In genomic region chr1:183911285-183911684, GRCh38 we compare ENCODE assay signal across 8 cellular contexts.
A peak's percentile ranks its signal among the peaks of the same experiment; 100 is the strongest.
DNase-seq lines count a peak whose midpoint lies in the region; ATAC-seq and TF ChIP-seq lines count a peak whose summit lies in the region.

No MANE protein-coding gene starts in this region.

- H3K79me2 ChIP-seq in osteoblast (ENCODE audit: insufficient read depth, low read length), result no peaks in the 10 kb centered on the region

- intact Hi-C loops in Caco-2 (cut with micrococcal nuclease; ENCODE audit: unreplicated experiment), result no loop called here

- no peaks in the 10 kb centered on the region for H3K27me3 ChIP-seq in BE2C
- no peaks in the 10 kb centered on the region for H3K27me3 ChIP-seq in Caco-2 (replicated peaks; ENCODE audit: control insufficient read depth, insufficient read depth, low read length)
- H3K27me3 ChIP-seq in osteoblast (ENCODE audit: insufficient read depth, low read length), result no peaks in the 10 kb centered on the region

- no peak overlapping the region for H3K27ac ChIP-seq in osteoblast (ENCODE audit: low read depth, low read length)

- H3K4me1 ChIP-seq in BE2C (peaks cover 7% of the 10 kb centered on the region), Caco-2 (peaks cover 7% of the 10 kb centered on the region), osteoblast (ENCODE audit: insufficient read depth, low read length) (peaks cover 30% of the 10 kb centered on the region)

- POLR2A ChIA-PET in Caco-2 (lab: Charles Lee), result no interaction called here

- no TSS peak for BruUV-seq in Caco-2 (replicated peaks; lab: Mats Ljungman, UMichigan)

- H3K36me3 Mint-ChIP-seq in Caco-2 (ENCODE audit: insufficient read depth, unreplicated experiment), result peaks cover 81% of the 10 kb centered on the region

- H3K4me2 ChIP-seq in osteoblast (ENCODE audit: insufficient read depth, low read length), result no peak overlapping the region

- H4K20me1 ChIP-seq in osteoblast (ENCODE audit: insufficient read depth, low read length), result no peaks in the 10 kb centered on the region

- peaks cover 9% of the 10 kb centered on the region for H3K4me1 Mint-ChIP-seq in Caco-2 (ENCODE audit: low read depth, unreplicated experiment)

- H3K36me3 ChIP-seq in BE2C, result peaks cover 6% of the 10 kb centered on the region; the same call in 1 of the 2 replicates
- H3K36me3 ChIP-seq in Caco-2 (ENCODE audit: control insufficient read depth, insufficient read depth, low read length), result peaks cover 3% of the 10 kb centered on the region; the same call in 1 of the 2 replicates
- H3K36me3 ChIP-seq in osteoblast (ENCODE audit: insufficient read depth, low read length), result peaks cover 10% of the 10 kb centered on the region

- H3K4me3 ChIP-seq in BE2C (ENCODE audit: low read depth, low read length) (no peak overlapping the region), Caco-2 (ENCODE audit: low read depth, low read length) (no peak overlapping the region), osteoblast (ENCODE audit: insufficient read depth, low read length) (no peak overlapping the region)

- DNase-seq in KBM-7 (peak; percentile 36), medulla oblongata (ENCODE audit: extremely low spot score) (peak; percentile 57), BE2C (no peak), Caco-2 (no peak), osteoblast (ENCODE audit: insufficient read length, low spot score, missing footprints) (no peak), anterior cingulate cortex (lab: John Stamatoyannopoulos, UW) (no peak)

- H3K4me3 Mint-ChIP-seq in Caco-2 (ENCODE audit: unreplicated experiment), result no peak overlapping the region

- no peak overlapping the region for H2AFZ ChIP-seq in osteoblast (ENCODE audit: low read length)

- CTCF ChIA-PET in Caco-2 (lab: Charles Lee), result no interaction called here

- no peaks in the 10 kb centered on the region for H3K9me3 Mint-ChIP-seq in Caco-2 (ENCODE audit: unreplicated experiment)

- no peaks in the 10 kb centered on the region for H3K27me3 Mint-ChIP-seq in Caco-2 (ENCODE audit: insufficient read depth, unreplicated experiment)

- in situ Hi-C loops in KBM-7 (cut with MboI; ENCODE audit: low pct_unique_long_range_greater_than_20kb, low sequenced_read_pairs), result loop anchor here (25.0 kb wide), 1 partner anchor 249 kb away; the partner anchor contains the start of gene APOBEC4

- H3K9me3 ChIP-seq in BE2C (no peaks in the 10 kb centered on the region), Caco-2 (no peaks in the 10 kb centered on the region), osteoblast (ENCODE audit: low read depth, low read length) (no peaks in the 10 kb centered on the region)

- peak; percentile 64 for ATAC-seq in GM18858 (IDR thresholded peaks at IDR 0.05; ENCODE audit: unreplicated experiment)
- peak; percentile 69 for ATAC-seq in GM21619 (IDR thresholded peaks at IDR 0.05; ENCODE audit: unreplicated experiment)

- TF ChIP-seq CTCF in BE2C (IDR thresholded peaks at IDR 0.05; ENCODE audit: low read depth, low read length), result no peak
- no peak for TF ChIP-seq CTCF in Caco-2 (IDR thresholded peaks at IDR 0.05; ENCODE audit: insufficient read depth in 1 of 2, low read depth in 1 of 2, low read length in 1 of 2, severe bottlenecking in 1 of 2, unreplicated experiment in 1 of 2)
- TF ChIP-seq CTCF in osteoblast (IDR thresholded peaks at IDR 0.05; ENCODE audit: extremely low read depth, low read depth, low read length), result no peak

- H3K27ac Mint-ChIP-seq in Caco-2 (ENCODE audit: unreplicated experiment), result no peak overlapping the region

Comparison
In these comparisons a context has a peak if more than half of its experiments do, and no peak if none do; other contexts are left out.
1. DNase-seq: peak in KBM-7 (single experiment) and medulla oblongata (single experiment); none in BE2C (single experiment), Caco-2 (0 of 2), osteoblast (single experiment) and anterior cingulate cortex (0 of 58).